Comparison of ENCODE assay signal across 1 cellular context in the genomic region with DNA sequence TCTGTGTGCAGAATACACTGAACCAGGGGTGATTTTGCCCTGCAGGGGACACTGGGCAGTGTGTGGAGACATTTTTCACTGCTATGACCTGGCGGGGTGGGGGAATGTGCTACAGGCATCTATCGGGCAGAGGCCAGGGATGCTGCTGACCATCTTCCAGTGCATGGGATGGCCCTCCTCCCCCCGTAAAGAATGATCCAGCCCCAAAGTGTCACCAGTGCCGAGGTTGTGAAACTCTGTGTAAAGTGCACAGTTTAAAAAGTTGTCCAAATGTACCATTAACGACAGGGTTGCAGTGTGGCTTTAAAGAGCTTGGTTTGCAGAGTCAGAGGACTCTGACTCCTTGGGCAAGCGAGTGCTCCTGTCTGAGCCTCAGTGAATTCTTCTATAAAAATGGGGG.
TF ChIP-seq lines count a peak whose summit lies in the region.

No MANE protein-coding gene starts in this region.

TF ChIP-seq in HepG2, 621 proteins besides CTCF, POLR2A, EP300 and RAD21 (continued from another document and continues in another):
- TF ChIP-seq, protein P1, sequence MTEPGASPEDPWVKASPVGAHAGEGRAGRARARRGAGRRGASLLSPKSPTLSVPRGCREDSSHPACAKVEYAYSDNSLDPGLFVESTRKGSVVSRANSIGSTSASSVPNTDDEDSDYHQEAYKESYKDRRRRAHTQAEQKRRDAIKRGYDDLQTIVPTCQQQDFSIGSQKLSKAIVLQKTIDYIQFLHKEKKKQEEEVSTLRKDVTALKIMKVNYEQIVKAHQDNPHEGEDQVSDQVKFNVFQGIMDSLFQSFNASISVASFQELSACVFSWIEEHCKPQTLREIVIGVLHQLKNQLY (CRISPR knock-in tag; IDR thresholded peaks at IDR 0.05) = no peak
- TF ChIP-seq CHCHD3 (CRISPR knock-in tag; IDR thresholded peaks at IDR 0.05) = no peak
- no peak for TF ChIP-seq HDAC1 (CRISPR knock-in tag; IDR thresholded peaks at IDR 0.05)
- TF ChIP-seq SIN3B (IDR thresholded peaks at IDR 0.05; ENCODE audit: low read length) = no peak
- TF ChIP-seq HNRNPH1 (optimal IDR thresholded peaks at IDR 0.05; ENCODE audit: low read depth, low read length) = no peak
- TF ChIP-seq ZBTB33 (CRISPR knock-in tag; IDR thresholded peaks at IDR 0.05) = no peak
- 0 out of 2 replicates have a peak, but pooled peaks have one; percentile 41 for TF ChIP-seq ZBTB3 (CRISPR knock-in tag; IDR thresholded peaks at IDR 0.05; ENCODE audit: borderline replicate concordance, low read depth)
- no peak for TF ChIP-seq KLF15 (CRISPR knock-in tag; IDR thresholded peaks at IDR 0.05; ENCODE audit: borderline replicate concordance)
- no peak for TF ChIP-seq ZNF468 (CRISPR knock-in tag; IDR thresholded peaks at IDR 0.05)
- no peak for TF ChIP-seq JUN (CRISPR knock-in tag; IDR thresholded peaks at IDR 0.05)
- TF ChIP-seq SOX5 (CRISPR knock-in tag; IDR thresholded peaks at IDR 0.05; ENCODE audit: borderline replicate concordance) = no peak
- 0 out of 2 replicates have a peak, but pooled peaks have one; percentile 5 for TF ChIP-seq ATF5 (CRISPR knock-in tag; IDR thresholded peaks at IDR 0.05; ENCODE audit: low read depth)
- no peak for TF ChIP-seq FOXJ3 (CRISPR knock-in tag; IDR thresholded peaks at IDR 0.05; ENCODE audit: borderline replicate concordance)
- TF ChIP-seq HNF4A (CRISPR knock-in tag; IDR thresholded peaks at IDR 0.05) = peak; percentile 76
- TF ChIP-seq ARHGAP35 (CRISPR knock-in tag; IDR thresholded peaks at IDR 0.05; ENCODE audit: borderline replicate concordance) = no peak
- TF ChIP-seq ZFP82 (CRISPR knock-in tag; IDR thresholded peaks at IDR 0.05; ENCODE audit: borderline replicate concordance) = no peak
- no peak for TF ChIP-seq RBFOX2 (IDR thresholded peaks at IDR 0.05; ENCODE audit: low read depth, low read length)
- TF ChIP-seq ZUFSP (CRISPR knock-in tag; IDR thresholded peaks at IDR 0.05; ENCODE audit: borderline replicate concordance) = no peak
- TF ChIP-seq NBN (conservative IDR thresholded peaks at IDR 0.05) = no peak
- TF ChIP-seq KDM2A (CRISPR knock-in tag; IDR thresholded peaks at IDR 0.05; ENCODE audit: borderline replicate concordance, low read depth) = no peak
- TF ChIP-seq ZNF703 (CRISPR knock-in tag; IDR thresholded peaks at IDR 0.05; ENCODE audit: borderline replicate concordance) = 0 out of 2 replicates have a peak, but pooled peaks have one; percentile 2
- TF ChIP-seq MXD4 (CRISPR knock-in tag; IDR thresholded peaks at IDR 0.05) = no peak
- TF ChIP-seq, protein P2, sequence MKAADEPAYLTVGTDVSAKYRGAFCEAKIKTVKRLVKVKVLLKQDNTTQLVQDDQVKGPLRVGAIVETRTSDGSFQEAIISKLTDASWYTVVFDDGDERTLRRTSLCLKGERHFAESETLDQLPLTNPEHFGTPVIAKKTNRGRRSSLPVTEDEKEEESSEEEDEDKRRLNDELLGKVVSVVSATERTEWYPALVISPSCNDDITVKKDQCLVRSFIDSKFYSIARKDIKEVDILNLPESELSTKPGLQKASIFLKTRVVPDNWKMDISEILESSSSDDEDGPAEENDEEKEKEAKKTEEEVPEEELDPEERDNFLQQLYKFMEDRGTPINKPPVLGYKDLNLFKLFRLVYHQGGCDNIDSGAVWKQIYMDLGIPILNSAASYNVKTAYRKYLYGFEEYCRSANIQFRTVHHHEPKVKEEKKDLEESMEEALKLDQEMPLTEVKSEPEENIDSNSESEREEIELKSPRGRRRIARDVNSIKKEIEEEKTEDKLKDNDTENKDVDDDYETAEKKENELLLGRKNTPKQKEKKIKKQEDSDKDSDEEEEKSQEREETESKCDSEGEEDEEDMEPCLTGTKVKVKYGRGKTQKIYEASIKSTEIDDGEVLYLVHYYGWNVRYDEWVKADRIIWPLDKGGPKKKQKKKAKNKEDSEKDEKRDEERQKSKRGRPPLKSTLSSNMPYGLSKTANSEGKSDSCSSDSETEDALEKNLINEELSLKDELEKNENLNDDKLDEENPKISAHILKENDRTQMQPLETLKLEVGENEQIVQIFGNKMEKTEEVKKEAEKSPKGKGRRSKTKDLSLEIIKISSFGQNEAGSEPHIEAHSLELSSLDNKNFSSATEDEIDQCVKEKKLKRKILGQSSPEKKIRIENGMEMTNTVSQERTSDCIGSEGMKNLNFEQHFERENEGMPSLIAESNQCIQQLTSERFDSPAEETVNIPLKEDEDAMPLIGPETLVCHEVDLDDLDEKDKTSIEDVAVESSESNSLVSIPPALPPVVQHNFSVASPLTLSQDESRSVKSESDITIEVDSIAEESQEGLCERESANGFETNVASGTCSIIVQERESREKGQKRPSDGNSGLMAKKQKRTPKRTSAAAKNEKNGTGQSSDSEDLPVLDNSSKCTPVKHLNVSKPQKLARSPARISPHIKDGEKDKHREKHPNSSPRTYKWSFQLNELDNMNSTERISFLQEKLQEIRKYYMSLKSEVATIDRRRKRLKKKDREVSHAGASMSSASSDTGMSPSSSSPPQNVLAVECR (CRISPR knock-in tag; IDR thresholded peaks at IDR 0.05; ENCODE audit: borderline replicate concordance) = 0 out of 2 replicates have a peak, but pooled peaks have one; percentile 16
- no peak for TF ChIP-seq ZNF512B (CRISPR knock-in tag; IDR thresholded peaks at IDR 0.05; ENCODE audit: borderline replicate concordance)
- TF ChIP-seq NFAT5 (CRISPR knock-in tag; IDR thresholded peaks at IDR 0.05) = no peak
- no peak for TF ChIP-seq RNF219 (CRISPR knock-in tag; IDR thresholded peaks at IDR 0.05)
- TF ChIP-seq KDM3A (CRISPR knock-in tag; IDR thresholded peaks at IDR 0.05; ENCODE audit: low read depth) = no peak
- TF ChIP-seq RBAK (CRISPR knock-in tag; IDR thresholded peaks at IDR 0.05) = no peak
- no peak for TF ChIP-seq BRCA1 (CRISPR knock-in tag; IDR thresholded peaks at IDR 0.05)
- TF ChIP-seq ADNP (CRISPR knock-in tag; IDR thresholded peaks at IDR 0.05) = no peak
- TF ChIP-seq SAP130 (CRISPR knock-in tag; IDR thresholded peaks at IDR 0.05; ENCODE audit: low read depth) = no peak
- TF ChIP-seq, protein P3, sequence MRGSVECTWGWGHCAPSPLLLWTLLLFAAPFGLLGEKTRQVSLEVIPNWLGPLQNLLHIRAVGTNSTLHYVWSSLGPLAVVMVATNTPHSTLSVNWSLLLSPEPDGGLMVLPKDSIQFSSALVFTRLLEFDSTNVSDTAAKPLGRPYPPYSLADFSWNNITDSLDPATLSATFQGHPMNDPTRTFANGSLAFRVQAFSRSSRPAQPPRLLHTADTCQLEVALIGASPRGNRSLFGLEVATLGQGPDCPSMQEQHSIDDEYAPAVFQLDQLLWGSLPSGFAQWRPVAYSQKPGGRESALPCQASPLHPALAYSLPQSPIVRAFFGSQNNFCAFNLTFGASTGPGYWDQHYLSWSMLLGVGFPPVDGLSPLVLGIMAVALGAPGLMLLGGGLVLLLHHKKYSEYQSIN (CRISPR knock-in tag; IDR thresholded peaks at IDR 0.05; ENCODE audit: borderline replicate concordance) = no peak
- TF ChIP-seq ISX (CRISPR knock-in tag; conservative IDR thresholded peaks at IDR 0.05) = no peak
- TF ChIP-seq BRD4 (CRISPR knock-in tag; IDR thresholded peaks at IDR 0.05) = no peak
- TF ChIP-seq NR2F2 (IDR thresholded peaks at IDR 0.05; ENCODE audit: borderline replicate concordance, low read depth) = 0 out of 2 replicates have a peak, but pooled peaks have one; percentile 18
- TF ChIP-seq ZNF333 (CRISPR knock-in tag; IDR thresholded peaks at IDR 0.05; ENCODE audit: borderline replicate concordance) = no peak
